13 cellular contexts compared by ENCODE assay signal in the genomic region with DNA sequence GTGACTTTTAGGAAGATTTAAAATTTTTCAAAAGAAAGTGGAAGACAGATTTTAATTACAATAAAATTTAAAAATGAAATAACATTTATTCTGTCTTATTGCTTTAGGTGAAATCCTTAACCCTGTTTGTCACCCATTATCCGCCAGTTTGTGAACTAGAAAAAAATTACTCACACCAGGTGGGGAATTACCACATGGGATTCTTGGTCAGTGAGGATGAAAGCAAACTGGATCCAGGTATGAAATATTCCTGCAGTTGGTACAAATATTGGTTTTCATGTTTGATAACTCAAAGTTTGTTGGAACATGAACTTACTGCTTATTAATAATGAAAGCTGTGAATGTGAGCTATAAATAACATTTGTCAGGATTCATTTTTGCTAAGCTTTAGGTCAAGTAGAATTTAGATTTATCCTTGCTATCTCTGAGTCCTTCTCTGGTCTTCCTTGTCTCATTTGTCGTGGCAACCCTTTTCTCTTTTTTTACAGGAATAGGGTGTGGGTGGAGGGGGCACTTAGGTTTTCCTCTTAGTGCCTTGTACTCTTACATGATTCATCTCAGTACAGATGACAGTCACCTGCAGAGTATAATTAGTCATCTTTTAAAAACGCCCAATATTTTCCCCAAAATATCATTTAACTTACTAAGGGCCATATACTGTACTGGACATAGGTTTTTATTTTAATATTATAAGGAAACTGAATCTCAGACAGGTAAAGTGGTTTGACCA.
DNase-seq lines count a peak whose midpoint lies in the region; ATAC-seq lines count a peak whose summit lies in the region.
"Had no signal": no experiment of that assay in that cellular context is flagged by ENCODE, and none has a peak within 500 bp of the region (broad histone marks: within the 10 kb centered on the region; RNA-seq: fewer than 3 reads in every experiment).

No MANE protein-coding gene starts in this region.

- peaks cover 30% of the 10 kb centered on the region for H3K36me3 Mint-ChIP-seq in activated naive CD4-positive, alpha-beta T cell treated with anti-CD3 and anti-CD28 coated beads, Interleukin-2, amount 50 U/mL, for 24 hours
- H3K36me3 Mint-ChIP-seq in activated naive CD4-positive, alpha-beta T cell treated with anti-CD3 and anti-CD28 coated beads, Interleukin-2, amount 10 ng/mL, durations not matched to agents 7 days and 5 days: peaks cover 44% of the 10 kb centered on the region
- peaks cover 26% of the 10 kb centered on the region for H3K36me3 Mint-ChIP-seq in stimulated activated effector memory CD8-positive, alpha-beta T cell treated with anti-CD3 and anti-CD28 coated beads, Interleukin-12 subunit alpha, Interleukin-12 subunit beta, amount 100 ng/mL, for 72 hours

- peak overlapping the region; percentile 53 for H3K27ac Mint-ChIP-seq in activated naive CD4-positive, alpha-beta T cell treated with anti-CD3 and anti-CD28 coated beads, Interleukin-2, amount 50 U/mL, for 24 hours
- H3K27ac Mint-ChIP-seq in activated naive CD4-positive, alpha-beta T cell treated with anti-CD3 and anti-CD28 coated beads, Interleukin-2, amount 10 ng/mL, durations not matched to agents 7 days and 5 days: no peak overlapping the region
- no peak overlapping the region for H3K27ac Mint-ChIP-seq in stimulated activated effector memory CD8-positive, alpha-beta T cell treated with anti-CD3 and anti-CD28 coated beads, Interleukin-12 subunit alpha, Interleukin-12 subunit beta, amount 100 ng/mL, for 72 hours
- H3K27ac Mint-ChIP-seq: nephron had no signal

- H3K9me3 Mint-ChIP-seq in activated naive CD4-positive, alpha-beta T cell treated with anti-CD3 and anti-CD28 coated beads, Interleukin-2, amount 50 U/mL, for 24 hours: no peaks in the 10 kb centered on the region
- H3K9me3 Mint-ChIP-seq in activated naive CD4-positive, alpha-beta T cell treated with anti-CD3 and anti-CD28 coated beads, Interleukin-2, amount 10 ng/mL, durations not matched to agents 7 days and 5 days: no peaks in the 10 kb centered on the region
- H3K9me3 Mint-ChIP-seq in stimulated activated effector memory CD8-positive, alpha-beta T cell treated with anti-CD3 and anti-CD28 coated beads, Interleukin-12 subunit alpha, Interleukin-12 subunit beta, amount 100 ng/mL, for 72 hours: no peaks in the 10 kb centered on the region

- DNase-seq in activated naive CD4-positive, alpha-beta T cell treated with anti-CD3 and anti-CD28 coated beads, Interleukin-2, amount 10 ng/mL, durations not matched to agents 7 days and 5 days: no peak
- no peak for DNase-seq in stimulated activated effector memory CD8-positive, alpha-beta T cell treated with anti-CD3 and anti-CD28 coated beads, Interleukin-12 subunit alpha, Interleukin-12 subunit beta, amount 100 ng/mL, for 72 hours (ENCODE audit: low spot score in 2 of 2)
- DNase-seq in AG08396 (ENCODE audit: low spot score): no peak
- DNase-seq in KG1 (lab: John Stamatoyannopoulos, UW): no peak
- no peak for DNase-seq in pons (ENCODE audit: low spot score)
- DNase-seq: activated CD4-positive, alpha-beta T cell treated with anti-CD3 and anti-CD28 coated beads, Interleukin-2, amount 50 U/mL, for 4 hours; NCI-H146; NK-92 treated with Interleukin-12 subunit alpha and Interleukin-12 subunit beta, amount 100 ng/mL, for 24 hours; stimulated activated CD8-positive, alpha-beta memory T cell treated with anti-CD3 and anti-CD28 coated beads, Interleukin-4, amount 100 ng/mL, for 48 hours had no signal

- CTCF ChIA-PET in activated naive CD4-positive, alpha-beta T cell treated with anti-CD3 and anti-CD28 coated beads, Interleukin-2, amount 10 ng/mL, durations not matched to agents 7 days and 5 days (lab: Charles Lee): interaction anchor here (0.6 kb wide), 1 partner anchor 76 kb away, joined by 3 read pairs; no protein-coding TSS in a partner anchor

- H3K4me1 Mint-ChIP-seq in activated naive CD4-positive, alpha-beta T cell treated with anti-CD3 and anti-CD28 coated beads, Interleukin-2, amount 50 U/mL, for 24 hours: peaks cover 37% of the 10 kb centered on the region
- peaks cover 45% of the 10 kb centered on the region for H3K4me1 Mint-ChIP-seq in activated naive CD4-positive, alpha-beta T cell treated with anti-CD3 and anti-CD28 coated beads, Interleukin-2, amount 10 ng/mL, durations not matched to agents 7 days and 5 days
- H3K4me1 Mint-ChIP-seq in stimulated activated effector memory CD8-positive, alpha-beta T cell treated with anti-CD3 and anti-CD28 coated beads, Interleukin-12 subunit alpha, Interleukin-12 subunit beta, amount 100 ng/mL, for 72 hours: peaks cover 33% of the 10 kb centered on the region

- no peaks in the 10 kb centered on the region for H3K27me3 Mint-ChIP-seq in activated naive CD4-positive, alpha-beta T cell treated with anti-CD3 and anti-CD28 coated beads, Interleukin-2, amount 50 U/mL, for 24 hours
- H3K27me3 Mint-ChIP-seq in activated naive CD4-positive, alpha-beta T cell treated with anti-CD3 and anti-CD28 coated beads, Interleukin-2, amount 10 ng/mL, durations not matched to agents 7 days and 5 days: no peaks in the 10 kb centered on the region

- ATAC-seq in GM21717 (IDR thresholded peaks at IDR 0.05; ENCODE audit: unreplicated experiment) (peak; percentile 70), HG03442 (IDR thresholded peaks at IDR 0.05; ENCODE audit: unreplicated experiment) (peak; percentile 89)
- peak; percentile 90 for ATAC-seq in stimulated activated effector memory CD8-positive, alpha-beta T cell treated with anti-CD3 and anti-CD28 coated beads, Interleukin-12 subunit alpha, Interleukin-12 subunit beta, amount 100 ng/mL, for 72 hours

- H3K4me3 Mint-ChIP-seq in activated naive CD4-positive, alpha-beta T cell treated with anti-CD3 and anti-CD28 coated beads, Interleukin-2, amount 50 U/mL, for 24 hours: peak overlapping the region; percentile 27
- H3K4me3 Mint-ChIP-seq in activated naive CD4-positive, alpha-beta T cell treated with anti-CD3 and anti-CD28 coated beads, Interleukin-2, amount 10 ng/mL, durations not matched to agents 7 days and 5 days: no peak overlapping the region
- no peak overlapping the region for H3K4me3 Mint-ChIP-seq in stimulated activated effector memory CD8-positive, alpha-beta T cell treated with anti-CD3 and anti-CD28 coated beads, Interleukin-12 subunit alpha, Interleukin-12 subunit beta, amount 100 ng/mL, for 72 hours
- H3K4me3 Mint-ChIP-seq: nephron had no signal
